ENCODE assay signal across 8 cellular contexts in genomic region chr5:77015938-77016569, GRCh38. TPM values are rescaled to one million over a fixed set of nuclear protein-coding genes. Genes with fewer than 3 reads are reported as not detected.
DNase-seq lines count a peak whose midpoint lies in the region; ATAC-seq, FAIRE-seq and TF ChIP-seq lines count a peak whose summit lies in the region.

No MANE protein-coding gene starts in this region.

- peak; percentile 30; the same call in 1 of the 3 replicates for ATAC-seq in RWPE2 (ENCODE audit: low read depth)
- no peak for ATAC-seq in HG03097 (IDR thresholded peaks at IDR 0.05; ENCODE audit: low FRiP score, unreplicated experiment)

- H3K27me3 ChIP-seq in RWPE2 (ENCODE audit: insufficient read depth, poor library complexity, severe bottlenecking) (no peaks in the 10 kb centered on the region), left ventricle myocardium inferior (ENCODE audit: low read depth) (peaks cover 8% of the 10 kb centered on the region), transverse colon (peaks cover 2% of the 10 kb centered on the region)

- no peak overlapping the region for H3K4me3 ChIP-seq in AG10803 (ENCODE audit: low read length)
- H3K4me3 ChIP-seq in RWPE2 (ENCODE audit: severe bottlenecking) = no peak overlapping the region
- no peak overlapping the region for H3K4me3 ChIP-seq in left ventricle myocardium inferior
- H3K4me3 ChIP-seq in transverse colon = no peak overlapping the region

- H3K4me1 ChIP-seq in RWPE2 (ENCODE audit: insufficient read depth, poor library complexity, severe bottlenecking) = no peaks in the 10 kb centered on the region
- H3K4me1 ChIP-seq in left ventricle myocardium inferior = no peaks in the 10 kb centered on the region
- H3K4me1 ChIP-seq in transverse colon = no peaks in the 10 kb centered on the region

- TF ChIP-seq POLR2A in transverse colon (IDR thresholded peaks at IDR 0.05) = no peak

- no peaks in the 10 kb centered on the region for H3K36me3 ChIP-seq in RWPE2 (ENCODE audit: low read depth)
- no peaks in the 10 kb centered on the region for H3K36me3 ChIP-seq in left ventricle myocardium inferior
- no peaks in the 10 kb centered on the region for H3K36me3 ChIP-seq in transverse colon

- H3K9me3 ChIP-seq in RWPE2 (ENCODE audit: severe bottlenecking) (no peaks in the 10 kb centered on the region), left ventricle myocardium inferior (replicated peaks) (no peaks in the 10 kb centered on the region), transverse colon (no peaks in the 10 kb centered on the region)

- H3K27ac ChIP-seq in RWPE2 (ENCODE audit: poor library complexity, severe bottlenecking) = no peak overlapping the region
- no peak overlapping the region for H3K27ac ChIP-seq in left ventricle myocardium inferior (replicated peaks)
- H3K27ac ChIP-seq in transverse colon = no peak overlapping the region

- in situ Hi-C loops in transverse colon (cut with MboI; ENCODE audit: low pct_ligation_motif_present in 1 of 4, low pct_unique_long_range_greater_than_20kb in 1 of 4, low sequenced_read_pairs in 3 of 4) = loop anchor here in 2 of 4 donors (10.0 to 25.0 kb wide), 3 partner anchors 141 to 404 kb away; partner anchors contain the start of gene F2RL2 (in 1 of the 2)

- peak; percentile 50 for TF ChIP-seq CTCF in AG10803 (conservative IDR thresholded peaks at IDR 0.05; ENCODE audit: low read length)
- peak; percentile 59 for TF ChIP-seq CTCF in RWPE2 (IDR thresholded peaks at IDR 0.05; ENCODE audit: poor library complexity, severe bottlenecking)
- peak; percentile 49 for TF ChIP-seq CTCF in left ventricle myocardium inferior (IDR thresholded peaks at IDR 0.05; ENCODE audit: borderline replicate concordance)
- peak in 4 of 5 experiments; percentile 14 to 24 (median 20) for TF ChIP-seq CTCF in transverse colon (IDR thresholded peaks at IDR 0.05)

- peak; percentile 80 for FAIRE-seq in GM19239 (lab: Jason Lieb, UNC)

- no peak for TF ChIP-seq EP300 in transverse colon (IDR thresholded peaks at IDR 0.05; ENCODE audit: low read depth)

- intact Hi-C loops in left ventricle myocardium inferior (cut with micrococcal nuclease) (loop anchor here (5.0 kb wide), 1 partner anchor 149 kb away; no protein-coding TSS in a partner anchor), transverse colon (cut with DNase I; ENCODE audit: low total_unique reads) (no loop called here)

- DNase-seq in AG10803 (ENCODE audit: low read depth) (peak; percentile 56), GM19239 (ENCODE audit: insufficient read length, low spot score) (no peak), RWPE2 (ENCODE audit: low spot score) (no peak), left ventricle myocardium inferior (no peak), transverse colon (no peak), cerebellum (ENCODE audit: low spot score) (no peak)
- no peak for DNase-seq in activated CD4-positive, alpha-beta T cell treated with anti-CD3 and anti-CD28 coated beads, Interleukin-2, amount 50 U/mL, for 48 hours

- WGBS in transverse colon (ENCODE audit: low coverage in 1 of 2), 2 donors = 0 to 33% methylated on average over 2 to 3 of the region's 3 CpGs

RNA-seq across cellular contexts. Expression of gene AGGF1, which starts 14.2 kb away (rescaled TPM):
- total RNA-seq in left ventricle myocardium inferior = 16.2 TPM
- total RNA-seq in transverse colon = 10 to 100 TPM; 30.6 to 69.6 (median 50.1) TPM
- total RNA-seq in cerebellum = 32.4 TPM
